ENCODE assay signal across 21 cellular contexts in the genomic region with DNA sequence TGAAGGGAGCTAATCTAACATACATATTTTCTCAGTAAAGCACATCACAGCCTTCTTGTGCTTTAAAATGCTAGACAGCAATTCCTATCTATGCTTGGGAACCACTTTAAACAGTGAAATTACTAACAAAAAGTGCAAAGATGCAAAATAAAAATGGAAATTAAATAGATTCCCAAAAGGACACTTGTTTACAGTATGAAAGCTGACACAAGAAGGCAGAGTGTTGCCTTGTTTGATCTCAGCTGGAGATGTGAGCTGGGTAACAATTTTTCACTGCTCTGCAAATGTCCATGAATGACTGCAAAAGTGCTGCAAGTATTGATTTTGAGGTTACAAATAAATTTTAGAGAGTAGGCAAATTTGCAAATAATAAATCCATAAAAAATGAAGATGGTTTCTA. TPM values are rescaled to one million over a fixed set of nuclear protein-coding genes. Genes with fewer than 3 reads are reported as not detected.
"Had no signal": no experiment of that assay in that cellular context is flagged by ENCODE, and none has a peak within 500 bp of the region (broad histone marks: within the 10 kb centered on the region; RNA-seq: fewer than 3 reads in every experiment).

No MANE protein-coding gene starts in this region.

- H3K9ac ChIP-seq: neural progenitor cell had no signal

- H3K4me3 Mint-ChIP-seq: dendritic cell treated with granulocyte-macrophage colony-stimulating factor and Interleukin-4, amounts not matched to agents 40 ng/mL and 50 ng/mL, for 4 days; natural killer cell treated with Interleukin-12 subunit alpha and Interleukin-12 subunit beta and Interleukin-15 and Interleukin-18, amount 100 ng/mL, for 72 hours; neural progenitor cell; stimulated activated memory B cell treated with anti-CD40 and anti-IgM and Interleukin-4, amounts not matched to agents 10 μg/mL and 1 μg/mL and 100 μg/mL, for 72 hours; stimulated activated naive CD8-positive, alpha-beta T cell treated with anti-CD3 and anti-CD28 coated beads, Interleukin-15, Interleukin-2, amounts not matched to agents 100 ng/mL and 50 ng/mL, for 24 hours had no signal

- H3K9me3 ChIP-seq: heart left ventricle, pancreas, prostate gland, right lobe of liver, thoracic aorta, transverse colon had no signal

- H3K36me3 Mint-ChIP-seq: natural killer cell treated with Interleukin-12 subunit alpha and Interleukin-12 subunit beta and Interleukin-15 and Interleukin-18, amount 100 ng/mL, for 72 hours; neural progenitor cell; stimulated activated memory B cell treated with anti-CD40 and anti-IgM and Interleukin-4, amounts not matched to agents 10 μg/mL and 1 μg/mL and 100 μg/mL, for 72 hours had no signal

- H3K4me3 ChIP-seq: heart left ventricle, neural progenitor cell, pancreas, prostate gland, right lobe of liver, spleen, transverse colon had no signal

- H3K27ac Mint-ChIP-seq: dendritic cell treated with granulocyte-macrophage colony-stimulating factor and Interleukin-4, amounts not matched to agents 40 ng/mL and 50 ng/mL, for 4 days; natural killer cell treated with Interleukin-12 subunit alpha and Interleukin-12 subunit beta and Interleukin-15 and Interleukin-18, amount 100 ng/mL, for 72 hours; neural progenitor cell; stimulated activated memory B cell treated with anti-CD40 and anti-IgM and Interleukin-4, amounts not matched to agents 10 μg/mL and 1 μg/mL and 100 μg/mL, for 72 hours; stimulated activated naive CD8-positive, alpha-beta T cell treated with anti-CD3 and anti-CD28 coated beads, Interleukin-15, Interleukin-2, amounts not matched to agents 100 ng/mL and 50 ng/mL, for 24 hours had no signal

- DNase-seq: foreskin melanocyte; heart left ventricle; kidney glomerular epithelial cell; mammary epithelial cell; occipital lobe; pancreas; right lobe of liver; spleen; stimulated activated CD4-positive, alpha-beta T cell treated with anti-CD3 and anti-CD28 coated beads, Interleukin-15, amount 100 ng/mL, for 24 hours; stimulated activated CD4-positive, alpha-beta T cell treated with anti-CD3 and anti-CD28 coated beads, Interleukin-1b, Interleukin-23, amount 100 ng/mL, for 48 hours; stimulated activated CD4-positive, alpha-beta T cell treated with anti-CD3 and anti-CD28 coated beads, Interleukin-4, amount 100 ng/mL, for 24 hours; transverse colon had no signal

- H3K27me3 Mint-ChIP-seq: dendritic cell treated with granulocyte-macrophage colony-stimulating factor and Interleukin-4, amounts not matched to agents 40 ng/mL and 50 ng/mL, for 4 days; natural killer cell treated with Interleukin-12 subunit alpha and Interleukin-12 subunit beta and Interleukin-15 and Interleukin-18, amount 100 ng/mL, for 72 hours; stimulated activated memory B cell treated with anti-CD40 and anti-IgM and Interleukin-4, amounts not matched to agents 10 μg/mL and 1 μg/mL and 100 μg/mL, for 72 hours; stimulated activated naive CD8-positive, alpha-beta T cell treated with anti-CD3 and anti-CD28 coated beads, Interleukin-15, Interleukin-2, amounts not matched to agents 100 ng/mL and 50 ng/mL, for 24 hours had no signal

- H3K27ac ChIP-seq: heart left ventricle, neural progenitor cell, pancreas, prostate gland, right lobe of liver, spleen, transverse colon had no signal

- H3K36me3 ChIP-seq: heart left ventricle, neural progenitor cell, pancreas, prostate gland, right lobe of liver, spleen, thoracic aorta, transverse colon had no signal

- H3K27me3 ChIP-seq: heart left ventricle, pancreas, right lobe of liver, spleen, transverse colon had no signal

- ATAC-seq: heart left ventricle; left lobe of liver; natural killer cell treated with Interleukin-12 subunit alpha and Interleukin-12 subunit beta and Interleukin-15 and Interleukin-18, amount 100 ng/mL, for 72 hours; pancreas; right lobe of liver had no signal

- H3K9me3 Mint-ChIP-seq: dendritic cell treated with granulocyte-macrophage colony-stimulating factor and Interleukin-4, amounts not matched to agents 40 ng/mL and 50 ng/mL, for 4 days; neural progenitor cell; stimulated activated memory B cell treated with anti-CD40 and anti-IgM and Interleukin-4, amounts not matched to agents 10 μg/mL and 1 μg/mL and 100 μg/mL, for 72 hours; stimulated activated naive CD8-positive, alpha-beta T cell treated with anti-CD3 and anti-CD28 coated beads, Interleukin-15, Interleukin-2, amounts not matched to agents 100 ng/mL and 50 ng/mL, for 24 hours had no signal

- H3K4me1 Mint-ChIP-seq: stimulated activated memory B cell treated with anti-CD40 and anti-IgM and Interleukin-4, amounts not matched to agents 10 μg/mL and 1 μg/mL and 100 μg/mL, for 72 hours had no signal

- H3K4me1 ChIP-seq: heart left ventricle, pancreas, prostate gland, right lobe of liver, spleen, transverse colon had no signal

RNA-seq across cellular contexts. Expression of a gene that starts 22.3 kb away (rescaled TPM):
- total RNA-seq: left lobe of liver; mammary epithelial cell; myocyte; natural killer cell treated with Interleukin-12 subunit alpha and Interleukin-12 subunit beta and Interleukin-15 and Interleukin-18, amount 100 ng/mL, for 72 hours; right lobe of liver; spleen had no signal
- polyA plus RNA-seq: heart left ventricle, mammary epithelial cell had no signal
